In the genomic region with DNA sequence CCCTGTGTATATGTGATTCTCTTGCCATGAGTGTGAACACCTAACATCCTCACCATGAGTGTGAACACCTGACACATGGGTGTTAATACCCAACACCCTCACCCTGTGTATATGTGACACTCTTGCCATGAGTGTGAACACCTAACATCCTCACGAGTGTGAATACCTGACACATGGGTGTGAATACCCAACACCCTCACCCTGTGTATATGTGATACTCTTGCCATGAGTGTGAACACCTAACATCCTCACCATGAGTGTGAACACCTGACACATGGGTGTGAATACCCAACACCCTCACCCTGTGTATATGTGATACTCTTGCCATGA, we compare ENCODE assay signal across 5 cellular contexts. TPM values are rescaled to one million over a fixed set of nuclear protein-coding genes. Genes with fewer than 3 reads are reported as not detected.
"Had no signal": no experiment of that assay in that cellular context is flagged by ENCODE, and none has a peak within 500 bp of the region (broad histone marks: within the 10 kb centered on the region; RNA-seq: fewer than 3 reads in every experiment).

No MANE protein-coding gene starts in this region.

RNA-seq across cellular contexts. Expression of a gene that starts 28.1 kb away (rescaled TPM):
- total RNA-seq: HT-29, HT1080, IMR-90, K562 had no signal
- polyA plus RNA-seq: IgD-negative memory B cell, IMR-90, K562 had no signal
